In genomic region chr9:130421802-130422276, GRCh38 we compare ENCODE assay signal across 11 cellular contexts. TPM values are rescaled to one million over a fixed set of nuclear protein-coding genes. Genes with fewer than 3 reads are reported as not detected.
A peak's percentile ranks its signal among the peaks of the same experiment; 100 is the strongest.
DNase-seq lines count a peak whose midpoint lies in the region; ATAC-seq and TF ChIP-seq lines count a peak whose summit lies in the region.
"Had no signal": no experiment of that assay in that cellular context is flagged by ENCODE, and none has a peak within 500 bp of the region (broad histone marks: within the 10 kb centered on the region; RNA-seq: fewer than 3 reads in every experiment).

No MANE protein-coding gene starts in this region.

- WGBS in esophagus muscularis mucosa: 84% methylated on average over 13 of the region's 13 CpGs

- no peaks in the 10 kb centered on the region for H3K9me3 Mint-ChIP-seq in T-helper 2 cell treated with Interferon-gamma antibody and Interleukin-4, amounts not matched to agents 5 μg/mL and 100 μg/mL, for 36 hours
- H3K9me3 Mint-ChIP-seq: nephron had no signal

- intact Hi-C loops in esophagus muscularis mucosa (cut with DNase I): no loop called here

- H3K36me3 ChIP-seq in esophagus muscularis mucosa: peaks cover 0 to 30% (median 9%) of the 10 kb centered on the region in 4 donors

- no peak overlapping the region for H3K27ac ChIP-seq in esophagus muscularis mucosa (replicated peaks in 1 of 4)

- TF ChIP-seq CTCF in astrocyte of the cerebellum (IDR thresholded peaks at IDR 0.05; ENCODE audit: low read depth, low read length, missing control alignments) (no peak), esophagus muscularis mucosa (IDR thresholded peaks at IDR 0.05) (no peak)

- H3K9me3 ChIP-seq in esophagus muscularis mucosa: no peaks in the 10 kb centered on the region

- no peak for ATAC-seq in GM18870 (IDR thresholded peaks at IDR 0.05; ENCODE audit: unreplicated experiment)

- in situ Hi-C loops in astrocyte of the cerebellum (cut with HindIII; ENCODE audit: low sequenced_read_pairs): no loop called here

- TF ChIP-seq EP300 in esophagus muscularis mucosa (IDR thresholded peaks at IDR 0.05): no peak

- H3K27ac Mint-ChIP-seq in T-helper 2 cell treated with Interferon-gamma antibody and Interleukin-4, amounts not matched to agents 5 μg/mL and 100 μg/mL, for 36 hours: no peak overlapping the region
- H3K27ac Mint-ChIP-seq: nephron had no signal

- no peaks in the 10 kb centered on the region for H3K27me3 Mint-ChIP-seq in T-helper 2 cell treated with Interferon-gamma antibody and Interleukin-4, amounts not matched to agents 5 μg/mL and 100 μg/mL, for 36 hours (ENCODE audit: low read depth)

- peaks cover 0 to 10% (median 8%) of the 10 kb centered on the region in 4 donors for H3K4me1 ChIP-seq in esophagus muscularis mucosa

- H3K36me3 Mint-ChIP-seq in T-helper 2 cell treated with Interferon-gamma antibody and Interleukin-4, amounts not matched to agents 5 μg/mL and 100 μg/mL, for 36 hours (ENCODE audit: low read depth): no peaks in the 10 kb centered on the region

- no peak overlapping the region for H3K4me3 Mint-ChIP-seq in T-helper 2 cell treated with Interferon-gamma antibody and Interleukin-4, amounts not matched to agents 5 μg/mL and 100 μg/mL, for 36 hours
- H3K4me3 Mint-ChIP-seq: nephron had no signal

- H3K4me1 Mint-ChIP-seq in T-helper 2 cell treated with Interferon-gamma antibody and Interleukin-4, amounts not matched to agents 5 μg/mL and 100 μg/mL, for 36 hours (ENCODE audit: low read depth): no peaks in the 10 kb centered on the region

- DNase-seq in DMS79 (lab: John Stamatoyannopoulos, UW): peak; percentile 30
- peak; percentile 92 for DNase-seq in NCI-H1694 treated with DMSO at 0.1 percent for 48 hours (lab: John Stamatoyannopoulos, UW)
- peak; percentile 60 for DNase-seq in astrocyte of the cerebellum (ENCODE audit: low read depth)
- DNase-seq in myocyte (ENCODE audit: low read depth): peak; percentile 97
- no peak for DNase-seq in esophagus muscularis mucosa (ENCODE audit: extremely low spot score)
- DNase-seq in globus pallidus (ENCODE audit: low spot score): no peak
- no peak for DNase-seq in T-helper 2 cell treated with Interferon-gamma antibody and Interleukin-4, amounts not matched to agents 5 μg/mL and 100 μg/mL, for 36 hours (ENCODE audit: low spot score)
- DNase-seq: activated naive CD4-positive, alpha-beta T cell treated with Interleukin-2 at 50 U/mL for 16 hours; NCI-H1048 had no signal

- H3K4me3 ChIP-seq in astrocyte of the cerebellum (ENCODE audit: low read depth, low read length): no peak overlapping the region
- no peak overlapping the region for H3K4me3 ChIP-seq in esophagus muscularis mucosa

- no peaks in the 10 kb centered on the region for H3K27me3 ChIP-seq in esophagus muscularis mucosa

- TF ChIP-seq POLR2A in esophagus muscularis mucosa (IDR thresholded peaks at IDR 0.05; ENCODE audit: low read depth): no peak

RNA-seq across cellular contexts. Expression of gene ASS1, which starts 22.9 kb away (rescaled TPM):
- total RNA-seq in myocyte (80.1 and 81.3 TPM in 2 replicates), esophagus muscularis mucosa (100 to 1,000 TPM in 1 of 4 donors, 10 to 100 TPM in 3; 67.7 to 113 (median 97.1) TPM)
- 119 TPM for polyA plus RNA-seq in myocyte (2012)

Comparison
In these comparisons a context has a peak if more than half of its experiments do, and no peak if none do; other contexts are left out.
1. DNase-seq: peak in DMS79 (single experiment), NCI-H1694 treated with DMSO at 0.1 percent for 48 hours (single experiment), astrocyte of the cerebellum (single experiment) and myocyte (single experiment); none in esophagus muscularis mucosa (single experiment), globus pallidus (single experiment) and T-helper 2 cell treated with Interferon-gamma antibody and Interleukin-4, amounts not matched to agents 5 μg/mL and 100 μg/mL, for 36 hours (single experiment).